Comparison of ENCODE assay signal across 1 cellular context in genomic region chr3:184512621-184513020, GRCh38.
TF ChIP-seq lines count a peak whose summit lies in the region.

No MANE protein-coding gene starts in this region.

TF ChIP-seq in GM23338, 12 proteins besides CTCF, POLR2A, EP300 and RAD21 (continued from another document):
- TF ChIP-seq, protein P1, sequence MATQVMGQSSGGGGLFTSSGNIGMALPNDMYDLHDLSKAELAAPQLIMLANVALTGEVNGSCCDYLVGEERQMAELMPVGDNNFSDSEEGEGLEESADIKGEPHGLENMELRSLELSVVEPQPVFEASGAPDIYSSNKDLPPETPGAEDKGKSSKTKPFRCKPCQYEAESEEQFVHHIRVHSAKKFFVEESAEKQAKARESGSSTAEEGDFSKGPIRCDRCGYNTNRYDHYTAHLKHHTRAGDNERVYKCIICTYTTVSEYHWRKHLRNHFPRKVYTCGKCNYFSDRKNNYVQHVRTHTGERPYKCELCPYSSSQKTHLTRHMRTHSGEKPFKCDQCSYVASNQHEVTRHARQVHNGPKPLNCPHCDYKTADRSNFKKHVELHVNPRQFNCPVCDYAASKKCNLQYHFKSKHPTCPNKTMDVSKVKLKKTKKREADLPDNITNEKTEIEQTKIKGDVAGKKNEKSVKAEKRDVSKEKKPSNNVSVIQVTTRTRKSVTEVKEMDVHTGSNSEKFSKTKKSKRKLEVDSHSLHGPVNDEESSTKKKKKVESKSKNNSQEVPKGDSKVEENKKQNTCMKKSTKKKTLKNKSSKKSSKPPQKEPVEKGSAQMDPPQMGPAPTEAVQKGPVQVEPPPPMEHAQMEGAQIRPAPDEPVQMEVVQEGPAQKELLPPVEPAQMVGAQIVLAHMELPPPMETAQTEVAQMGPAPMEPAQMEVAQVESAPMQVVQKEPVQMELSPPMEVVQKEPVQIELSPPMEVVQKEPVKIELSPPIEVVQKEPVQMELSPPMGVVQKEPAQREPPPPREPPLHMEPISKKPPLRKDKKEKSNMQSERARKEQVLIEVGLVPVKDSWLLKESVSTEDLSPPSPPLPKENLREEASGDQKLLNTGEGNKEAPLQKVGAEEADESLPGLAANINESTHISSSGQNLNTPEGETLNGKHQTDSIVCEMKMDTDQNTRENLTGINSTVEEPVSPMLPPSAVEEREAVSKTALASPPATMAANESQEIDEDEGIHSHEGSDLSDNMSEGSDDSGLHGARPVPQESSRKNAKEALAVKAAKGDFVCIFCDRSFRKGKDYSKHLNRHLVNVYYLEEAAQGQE (IDR thresholded peaks at IDR 0.05; ENCODE audit: unreplicated experiment): no peak
- TF ChIP-seq ZNF331 (CRISPR knock-in tag; IDR thresholded peaks at IDR 0.05; ENCODE audit: low read depth) (no peak), CREB1 (CRISPR knock-in tag; IDR thresholded peaks at IDR 0.05; ENCODE audit: low read depth) (no peak), EZH2phosphoT487 (IDR thresholded peaks at IDR 0.05; ENCODE audit: unreplicated experiment) (no peak), ZNF114 (CRISPR knock-in tag; IDR thresholded peaks at IDR 0.05) (no peak), ZNF462 (CRISPR knock-in tag; IDR thresholded peaks at IDR 0.05) (no peak)
